In genomic region chr11:70456921-70457532, GRCh38 we compare ENCODE assay signal across 14 cellular contexts. TPM values are rescaled to one million over a fixed set of nuclear protein-coding genes. Genes with fewer than 3 reads are reported as not detected.
DNase-seq lines count a peak whose midpoint lies in the region; ATAC-seq and TF ChIP-seq lines count a peak whose summit lies in the region.
"Had no signal": no experiment of that assay in that cellular context is flagged by ENCODE, and none has a peak within 500 bp of the region (broad histone marks: within the 10 kb centered on the region; RNA-seq: fewer than 3 reads in every experiment).

No MANE protein-coding gene starts in this region.

- no peak for DNase-seq in Right ventricle myocardium inferior (ENCODE audit: missing footprints)
- DNase-seq in right atrium auricular region (ENCODE audit: low spot score) = no peak
- DNase-seq in UCSD-AML1 (lab: John Stamatoyannopoulos, UW; ENCODE audit: unreplicated experiment) = peak; percentile 20
- peak; percentile 36 for DNase-seq in cardiac septum (ENCODE audit: low spot score)
- DNase-seq in stromal cell of bone marrow (ENCODE audit: low read depth) = peak; percentile 38
- DNase-seq in activated CD4-positive, alpha-beta T cell treated with anti-CD3 and anti-CD28 coated beads, Interleukin-2, amount 10 ng/mL, durations not matched to agents 24 days and 14 days = no peak
- DNase-seq in naive thymus-derived CD4-positive, alpha-beta T cell = no peak
- DNase-seq: activated T-cell treated with anti-CD3 and anti-CD28 coated beads, Interleukin-2, amount 50 U/mL, for 24 hours; CD4-positive, alpha-beta memory T cell; Karpas-422; T-helper 17 cell had no signal

- ATAC-seq in Right ventricle myocardium inferior = peak; percentile 38
- no peak for ATAC-seq in GM18505 (IDR thresholded peaks at IDR 0.05; ENCODE audit: unreplicated experiment)
- no peak for ATAC-seq in naive thymus-derived CD4-positive, alpha-beta T cell
- ATAC-seq: natural killer cell treated with Interleukin-12 subunit alpha and Interleukin-12 subunit beta and Interleukin-15 and Interleukin-18, amount 100 ng/mL, for 72 hours; T-helper 17 cell had no signal

- no peak overlapping the region for H3K27ac ChIP-seq in right atrium auricular region
- H3K27ac ChIP-seq in naive thymus-derived CD4-positive, alpha-beta T cell (ENCODE audit: low read depth, low read length) = no peak overlapping the region

- no peaks in the 10 kb centered on the region for H3K9me3 Mint-ChIP-seq in activated CD4-positive, alpha-beta T cell treated with anti-CD3 and anti-CD28 coated beads, Interleukin-2, amount 10 ng/mL, durations not matched to agents 24 days and 14 days
- peaks cover 0 to 16% (median 0%) of the 10 kb centered on the region in 11 donors for H3K9me3 Mint-ChIP-seq in naive thymus-derived CD4-positive, alpha-beta T cell
- H3K9me3 Mint-ChIP-seq: activated T-cell treated with anti-CD3 and anti-CD28 coated beads, Interleukin-2, amount 50 U/mL, for 24 hours; central memory CD8-positive, alpha-beta T cell; natural killer cell treated with Interleukin-12 subunit alpha and Interleukin-12 subunit beta and Interleukin-15 and Interleukin-18, amount 100 ng/mL, for 72 hours had no signal

- no peak overlapping the region for H3K4me3 Mint-ChIP-seq in activated CD4-positive, alpha-beta T cell treated with anti-CD3 and anti-CD28 coated beads, Interleukin-2, amount 10 ng/mL, durations not matched to agents 24 days and 14 days
- H3K4me3 Mint-ChIP-seq in naive thymus-derived CD4-positive, alpha-beta T cell = no peak overlapping the region
- H3K4me3 Mint-ChIP-seq: activated T-cell treated with anti-CD3 and anti-CD28 coated beads, Interleukin-2, amount 50 U/mL, for 24 hours; CD4-positive, alpha-beta memory T cell; central memory CD8-positive, alpha-beta T cell; natural killer cell treated with Interleukin-12 subunit alpha and Interleukin-12 subunit beta and Interleukin-15 and Interleukin-18, amount 100 ng/mL, for 72 hours; T-helper 17 cell had no signal

- no peak overlapping the region for H3K4me3 ChIP-seq in right atrium auricular region
- H3K4me3 ChIP-seq in naive thymus-derived CD4-positive, alpha-beta T cell (ENCODE audit: low read length) = no peak overlapping the region

- no peak for TF ChIP-seq POLR2A in GM18505 (IDR thresholded peaks at IDR 0.05; ENCODE audit: borderline replicate concordance, extremely low read depth, insufficient read depth, insufficient read length)

- no peaks in the 10 kb centered on the region for H3K27me3 Mint-ChIP-seq in activated CD4-positive, alpha-beta T cell treated with anti-CD3 and anti-CD28 coated beads, Interleukin-2, amount 10 ng/mL, durations not matched to agents 24 days and 14 days
- peaks cover 0 to 26% (median 15%) of the 10 kb centered on the region in 5 donors for H3K27me3 Mint-ChIP-seq in naive thymus-derived CD4-positive, alpha-beta T cell

- H3K36me3 ChIP-seq in right atrium auricular region = no peaks in the 10 kb centered on the region
- H3K36me3 ChIP-seq in naive thymus-derived CD4-positive, alpha-beta T cell (ENCODE audit: control insufficient read depth in 2 of 3, insufficient read depth in 3 of 3, low read length in 3 of 3) = no peaks in the 10 kb centered on the region

- POLR2A ChIA-PET in naive thymus-derived CD4-positive, alpha-beta T cell (lab: Charles Lee) = no interaction called here

- peaks cover 0 to 5% of the 10 kb centered on the region in 2 donors for H3K4me1 ChIP-seq in right atrium auricular region
- H3K4me1 ChIP-seq in naive thymus-derived CD4-positive, alpha-beta T cell (ENCODE audit: control insufficient read depth in 2 of 2, insufficient read depth in 2 of 2, low read length in 2 of 2) = no peaks in the 10 kb centered on the region

- intact Hi-C loops in Right ventricle myocardium inferior (cut with DNase I) = no loop called here
- intact Hi-C loops in cardiac septum (cut with DNase I) = no loop called here
- intact Hi-C loops in activated CD4-positive, alpha-beta T cell treated with anti-CD3 and anti-CD28 coated beads, Interleukin-2, amount 10 ng/mL, durations not matched to agents 24 days and 14 days (cut with micrococcal nuclease) = no loop called here
- intact Hi-C loops in naive thymus-derived CD4-positive, alpha-beta T cell (cut with micrococcal nuclease) = no loop called here

- no peaks in the 10 kb centered on the region for H3K4me1 Mint-ChIP-seq in activated CD4-positive, alpha-beta T cell treated with anti-CD3 and anti-CD28 coated beads, Interleukin-2, amount 10 ng/mL, durations not matched to agents 24 days and 14 days
- no peaks in the 10 kb centered on the region for H3K4me1 Mint-ChIP-seq in naive thymus-derived CD4-positive, alpha-beta T cell
- H3K4me1 Mint-ChIP-seq: CD4-positive, alpha-beta memory T cell; central memory CD8-positive, alpha-beta T cell; T-helper 17 cell had no signal

- H3K27me3 ChIP-seq in right atrium auricular region = no peaks in the 10 kb centered on the region
- H3K27me3 ChIP-seq in naive thymus-derived CD4-positive, alpha-beta T cell (ENCODE audit: control insufficient read depth in 2 of 2, insufficient read depth in 2 of 2, low read length in 2 of 2) = no peaks in the 10 kb centered on the region

- CTCF ChIA-PET in naive thymus-derived CD4-positive, alpha-beta T cell (lab: Charles Lee) = no interaction called here

- H3K9me3 ChIP-seq in right atrium auricular region = no peaks in the 10 kb centered on the region
- no peaks in the 10 kb centered on the region for H3K9me3 ChIP-seq in naive thymus-derived CD4-positive, alpha-beta T cell (ENCODE audit: control insufficient read depth in 2 of 3, low read length in 3 of 3)

- no peak overlapping the region for H3K27ac Mint-ChIP-seq in activated CD4-positive, alpha-beta T cell treated with anti-CD3 and anti-CD28 coated beads, Interleukin-2, amount 10 ng/mL, durations not matched to agents 24 days and 14 days
- no peak overlapping the region for H3K27ac Mint-ChIP-seq in naive thymus-derived CD4-positive, alpha-beta T cell
- H3K27ac Mint-ChIP-seq: activated T-cell treated with anti-CD3 and anti-CD28 coated beads, Interleukin-2, amount 50 U/mL, for 24 hours; CD4-positive, alpha-beta memory T cell; natural killer cell treated with Interleukin-12 subunit alpha and Interleukin-12 subunit beta and Interleukin-15 and Interleukin-18, amount 100 ng/mL, for 72 hours; T-helper 17 cell had no signal

- TF ChIP-seq CTCF in right atrium auricular region (IDR thresholded peaks at IDR 0.05) = no peak

- H3K36me3 Mint-ChIP-seq in activated CD4-positive, alpha-beta T cell treated with anti-CD3 and anti-CD28 coated beads, Interleukin-2, amount 10 ng/mL, durations not matched to agents 24 days and 14 days (ENCODE audit: low read depth) = no peaks in the 10 kb centered on the region
- no peaks in the 10 kb centered on the region for H3K36me3 Mint-ChIP-seq in naive thymus-derived CD4-positive, alpha-beta T cell
- H3K36me3 Mint-ChIP-seq: CD4-positive, alpha-beta memory T cell; natural killer cell treated with Interleukin-12 subunit alpha and Interleukin-12 subunit beta and Interleukin-15 and Interleukin-18, amount 100 ng/mL, for 72 hours had no signal

RNA-seq across cellular contexts. Expression of gene CTTN, which starts 58.7 kb away (rescaled TPM):
- total RNA-seq in Right ventricle myocardium inferior = 166 TPM
- total RNA-seq in right atrium auricular region = 10 to 100 TPM; 67.0 to 99.2 TPM
- total RNA-seq in cardiac septum = 171 TPM
- total RNA-seq in activated CD4-positive, alpha-beta T cell treated with anti-CD3 and anti-CD28 coated beads, Interleukin-2, amount 10 ng/mL, durations not matched to agents 24 days and 14 days = 56.7 and 57.0 TPM in 2 replicates
- 1 to 10 TPM; 1.3 to 2.6 (median 2.2) TPM for total RNA-seq in naive thymus-derived CD4-positive, alpha-beta T cell
- under 1 TPM in 1 of 2 donors, not detected in 1; 0.07 TPM for polyA plus RNA-seq in naive thymus-derived CD4-positive, alpha-beta T cell

Comparison
In these comparisons a context has a peak if more than half of its experiments do, and no peak if none do; other contexts are left out.
1. DNase-seq: peak in UCSD-AML1 (single experiment), cardiac septum (single experiment) and stromal cell of bone marrow (single experiment); none in Right ventricle myocardium inferior (single experiment), right atrium auricular region (single experiment), activated CD4-positive, alpha-beta T cell treated with anti-CD3 and anti-CD28 coated beads, Interleukin-2, amount 10 ng/mL, durations not matched to agents 24 days and 14 days (single experiment) and naive thymus-derived CD4-positive, alpha-beta T cell (0 of 9).
2. RNA of gene CTTN, which starts 58.7 kb away (total RNA-seq): 171 TPM in cardiac septum (single experiment), 166 TPM in Right ventricle myocardium inferior (single experiment), 67.0 to 99.2 TPM in right atrium auricular region and 56.7 to 57.0 TPM in activated CD4-positive, alpha-beta T cell treated with anti-CD3 and anti-CD28 coated beads, Interleukin-2, amount 10 ng/mL, durations not matched to agents 24 days and 14 days; 1.3 to 2.6 TPM in naive thymus-derived CD4-positive, alpha-beta T cell; every median in the first group is over 10 times any median in the second.